ENCODE assay signal across 2 cellular contexts in genomic region chr20:2839732-2840137, GRCh38.
TF ChIP-seq lines count a peak whose summit lies in the region.

No MANE protein-coding gene starts in this region.

TF ChIP-seq in GM23338, 12 proteins besides CTCF, POLR2A, EP300 and RAD21:
- no peak for TF ChIP-seq REST (IDR thresholded peaks at IDR 0.05; ENCODE audit: unreplicated experiment)
- no peak for TF ChIP-seq EZH2phosphoT487 (IDR thresholded peaks at IDR 0.05; ENCODE audit: unreplicated experiment)
- no peak for TF ChIP-seq JUNB (IDR thresholded peaks at IDR 0.05; ENCODE audit: unreplicated experiment)
- TF ChIP-seq CREB1 (CRISPR knock-in tag; IDR thresholded peaks at IDR 0.05; ENCODE audit: low read depth), result no peak
- no peak for TF ChIP-seq STAT1 (IDR thresholded peaks at IDR 0.05; ENCODE audit: unreplicated experiment)
- TF ChIP-seq ZNF331 (CRISPR knock-in tag; IDR thresholded peaks at IDR 0.05; ENCODE audit: low read depth), result no peak
- no peak for TF ChIP-seq NANOG (IDR thresholded peaks at IDR 0.05; ENCODE audit: borderline replicate concordance)
- TF ChIP-seq, protein P1, sequence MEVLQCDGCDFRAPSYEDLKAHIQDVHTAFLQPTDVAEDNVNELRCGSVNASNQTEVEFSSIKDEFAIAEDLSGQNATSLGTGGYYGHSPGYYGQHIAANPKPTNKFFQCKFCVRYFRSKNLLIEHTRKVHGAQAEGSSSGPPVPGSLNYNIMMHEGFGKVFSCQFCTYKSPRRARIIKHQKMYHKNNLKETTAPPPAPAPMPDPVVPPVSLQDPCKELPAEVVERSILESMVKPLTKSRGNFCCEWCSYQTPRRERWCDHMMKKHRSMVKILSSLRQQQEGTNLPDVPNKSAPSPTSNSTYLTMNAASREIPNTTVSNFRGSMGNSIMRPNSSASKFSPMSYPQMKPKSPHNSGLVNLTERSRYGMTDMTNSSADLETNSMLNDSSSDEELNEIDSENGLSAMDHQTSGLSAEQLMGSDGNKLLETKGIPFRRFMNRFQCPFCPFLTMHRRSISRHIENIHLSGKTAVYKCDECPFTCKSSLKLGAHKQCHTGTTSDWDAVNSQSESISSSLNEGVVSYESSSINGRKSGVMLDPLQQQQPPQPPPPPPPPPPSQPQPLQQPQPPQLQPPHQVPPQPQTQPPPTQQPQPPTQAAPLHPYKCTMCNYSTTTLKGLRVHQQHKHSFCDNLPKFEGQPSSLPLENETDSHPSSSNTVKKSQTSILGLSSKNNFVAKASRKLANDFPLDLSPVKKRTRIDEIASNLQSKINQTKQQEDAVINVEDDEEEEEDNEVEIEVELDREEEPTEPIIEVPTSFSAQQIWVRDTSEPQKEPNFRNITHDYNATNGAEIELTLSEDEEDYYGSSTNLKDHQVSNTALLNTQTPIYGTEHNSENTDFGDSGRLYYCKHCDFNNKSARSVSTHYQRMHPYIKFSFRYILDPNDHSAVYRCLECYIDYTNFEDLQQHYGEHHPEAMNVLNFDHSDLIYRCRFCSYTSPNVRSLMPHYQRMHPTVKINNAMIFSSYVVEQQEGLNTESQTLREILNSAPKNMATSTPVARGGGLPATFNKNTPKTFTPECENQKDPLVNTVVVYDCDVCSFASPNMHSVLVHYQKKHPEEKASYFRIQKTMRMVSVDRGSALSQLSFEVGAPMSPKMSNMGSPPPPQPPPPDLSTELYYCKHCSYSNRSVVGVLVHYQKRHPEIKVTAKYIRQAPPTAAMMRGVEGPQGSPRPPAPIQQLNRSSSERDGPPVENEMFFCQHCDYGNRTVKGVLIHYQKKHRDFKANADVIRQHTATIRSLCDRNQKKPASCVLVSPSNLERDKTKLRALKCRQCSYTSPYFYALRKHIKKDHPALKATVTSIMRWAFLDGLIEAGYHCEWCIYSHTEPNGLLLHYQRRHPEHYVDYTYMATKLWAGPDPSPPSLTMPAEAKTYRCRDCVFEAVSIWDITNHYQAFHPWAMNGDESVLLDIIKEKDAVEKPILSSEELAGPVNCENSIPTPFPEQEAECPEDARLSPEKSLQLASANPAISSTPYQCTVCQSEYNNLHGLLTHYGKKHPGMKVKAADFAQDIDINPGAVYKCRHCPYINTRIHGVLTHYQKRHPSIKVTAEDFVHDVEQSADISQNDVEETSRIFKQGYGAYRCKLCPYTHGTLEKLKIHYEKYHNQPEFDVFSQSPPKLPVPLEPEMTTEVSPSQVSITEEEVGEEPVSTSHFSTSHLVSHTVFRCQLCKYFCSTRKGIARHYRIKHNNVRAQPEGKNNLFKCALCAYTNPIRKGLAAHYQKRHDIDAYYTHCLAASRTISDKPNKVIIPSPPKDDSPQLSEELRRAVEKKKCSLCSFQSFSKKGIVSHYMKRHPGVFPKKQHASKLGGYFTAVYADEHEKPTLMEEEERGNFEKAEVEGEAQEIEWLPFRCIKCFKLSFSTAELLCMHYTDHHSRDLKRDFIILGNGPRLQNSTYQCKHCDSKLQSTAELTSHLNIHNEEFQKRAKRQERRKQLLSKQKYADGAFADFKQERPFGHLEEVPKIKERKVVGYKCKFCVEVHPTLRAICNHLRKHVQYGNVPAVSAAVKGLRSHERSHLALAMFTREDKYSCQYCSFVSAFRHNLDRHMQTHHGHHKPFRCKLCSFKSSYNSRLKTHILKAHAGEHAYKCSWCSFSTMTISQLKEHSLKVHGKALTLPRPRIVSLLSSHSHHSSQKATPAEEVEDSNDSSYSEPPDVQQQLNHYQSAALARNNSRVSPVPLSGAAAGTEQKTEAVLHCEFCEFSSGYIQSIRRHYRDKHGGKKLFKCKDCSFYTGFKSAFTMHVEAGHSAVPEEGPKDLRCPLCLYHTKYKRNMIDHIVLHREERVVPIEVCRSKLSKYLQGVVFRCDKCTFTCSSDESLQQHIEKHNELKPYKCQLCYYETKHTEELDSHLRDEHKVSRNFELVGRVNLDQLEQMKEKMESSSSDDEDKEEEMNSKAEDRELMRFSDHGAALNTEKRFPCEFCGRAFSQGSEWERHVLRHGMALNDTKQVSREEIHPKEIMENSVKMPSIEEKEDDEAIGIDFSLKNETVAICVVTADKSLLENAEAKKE (CRISPR knock-in tag; IDR thresholded peaks at IDR 0.05), result no peak

TF ChIP-seq in WTC11, 78 proteins besides CTCF, POLR2A, EP300 and RAD21 (continued from another document):
- TF ChIP-seq FOXP4 (CRISPR knock-in tag; IDR thresholded peaks at IDR 0.05) (no peak), IRF2 (CRISPR knock-in tag; IDR thresholded peaks at IDR 0.05; ENCODE audit: borderline replicate concordance, low read depth) (no peak), NFATC4 (CRISPR knock-in tag; IDR thresholded peaks at IDR 0.05) (no peak)
- TF ChIP-seq, protein P2, sequence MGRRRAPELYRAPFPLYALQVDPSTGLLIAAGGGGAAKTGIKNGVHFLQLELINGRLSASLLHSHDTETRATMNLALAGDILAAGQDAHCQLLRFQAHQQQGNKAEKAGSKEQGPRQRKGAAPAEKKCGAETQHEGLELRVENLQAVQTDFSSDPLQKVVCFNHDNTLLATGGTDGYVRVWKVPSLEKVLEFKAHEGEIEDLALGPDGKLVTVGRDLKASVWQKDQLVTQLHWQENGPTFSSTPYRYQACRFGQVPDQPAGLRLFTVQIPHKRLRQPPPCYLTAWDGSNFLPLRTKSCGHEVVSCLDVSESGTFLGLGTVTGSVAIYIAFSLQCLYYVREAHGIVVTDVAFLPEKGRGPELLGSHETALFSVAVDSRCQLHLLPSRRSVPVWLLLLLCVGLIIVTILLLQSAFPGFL (CRISPR knock-in tag; IDR thresholded peaks at IDR 0.05; ENCODE audit: borderline replicate concordance), result no peak
- TF ChIP-seq, protein P3, sequence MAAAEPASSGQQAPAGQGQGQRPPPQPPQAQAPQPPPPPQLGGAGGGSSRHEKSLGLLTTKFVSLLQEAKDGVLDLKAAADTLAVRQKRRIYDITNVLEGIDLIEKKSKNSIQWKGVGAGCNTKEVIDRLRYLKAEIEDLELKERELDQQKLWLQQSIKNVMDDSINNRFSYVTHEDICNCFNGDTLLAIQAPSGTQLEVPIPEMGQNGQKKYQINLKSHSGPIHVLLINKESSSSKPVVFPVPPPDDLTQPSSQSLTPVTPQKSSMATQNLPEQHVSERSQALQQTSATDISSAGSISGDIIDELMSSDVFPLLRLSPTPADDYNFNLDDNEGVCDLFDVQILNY (CRISPR knock-in tag; IDR thresholded peaks at IDR 0.05), result no peak
- TF ChIP-seq, protein P4, sequence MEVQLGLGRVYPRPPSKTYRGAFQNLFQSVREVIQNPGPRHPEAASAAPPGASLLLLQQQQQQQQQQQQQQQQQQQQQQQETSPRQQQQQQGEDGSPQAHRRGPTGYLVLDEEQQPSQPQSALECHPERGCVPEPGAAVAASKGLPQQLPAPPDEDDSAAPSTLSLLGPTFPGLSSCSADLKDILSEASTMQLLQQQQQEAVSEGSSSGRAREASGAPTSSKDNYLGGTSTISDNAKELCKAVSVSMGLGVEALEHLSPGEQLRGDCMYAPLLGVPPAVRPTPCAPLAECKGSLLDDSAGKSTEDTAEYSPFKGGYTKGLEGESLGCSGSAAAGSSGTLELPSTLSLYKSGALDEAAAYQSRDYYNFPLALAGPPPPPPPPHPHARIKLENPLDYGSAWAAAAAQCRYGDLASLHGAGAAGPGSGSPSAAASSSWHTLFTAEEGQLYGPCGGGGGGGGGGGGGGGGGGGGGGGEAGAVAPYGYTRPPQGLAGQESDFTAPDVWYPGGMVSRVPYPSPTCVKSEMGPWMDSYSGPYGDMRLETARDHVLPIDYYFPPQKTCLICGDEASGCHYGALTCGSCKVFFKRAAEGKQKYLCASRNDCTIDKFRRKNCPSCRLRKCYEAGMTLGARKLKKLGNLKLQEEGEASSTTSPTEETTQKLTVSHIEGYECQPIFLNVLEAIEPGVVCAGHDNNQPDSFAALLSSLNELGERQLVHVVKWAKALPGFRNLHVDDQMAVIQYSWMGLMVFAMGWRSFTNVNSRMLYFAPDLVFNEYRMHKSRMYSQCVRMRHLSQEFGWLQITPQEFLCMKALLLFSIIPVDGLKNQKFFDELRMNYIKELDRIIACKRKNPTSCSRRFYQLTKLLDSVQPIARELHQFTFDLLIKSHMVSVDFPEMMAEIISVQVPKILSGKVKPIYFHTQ (CRISPR knock-in tag; IDR thresholded peaks at IDR 0.05), result no peak
